In genomic region chr3:178518660-178519396, GRCh38 we compare ENCODE assay signal across 10 cellular contexts. TPM values are rescaled to one million over a fixed set of nuclear protein-coding genes. Genes with fewer than 3 reads are reported as not detected.
DNase-seq lines count a peak whose midpoint lies in the region; ATAC-seq and TF ChIP-seq lines count a peak whose summit lies in the region.
"Had no signal": no experiment of that assay in that cellular context is flagged by ENCODE, and none has a peak within 500 bp of the region (broad histone marks: within the 10 kb centered on the region; RNA-seq: fewer than 3 reads in every experiment).

No MANE protein-coding gene starts in this region.

- no peak for TF ChIP-seq CTCF in GM23338 (conservative IDR thresholded peaks at IDR 0.05; ENCODE audit: low read depth in 2 of 2)

- no peaks in the 10 kb centered on the region for H3K9me2 ChIP-seq in GM23338 (ENCODE audit: insufficient read depth)

- ATAC-seq in GM18861 (IDR thresholded peaks at IDR 0.05; ENCODE audit: unreplicated experiment): peak; percentile 82
- ATAC-seq in GM21723 (IDR thresholded peaks at IDR 0.05; ENCODE audit: unreplicated experiment): peak; percentile 83
- peak; percentile 78 for ATAC-seq in HG03442 (IDR thresholded peaks at IDR 0.05; ENCODE audit: unreplicated experiment)
- peak; percentile 17 for ATAC-seq in left ventricle myocardium superior
- ATAC-seq in GM23338: no peak
- no peak for ATAC-seq in aorta (ENCODE audit: low FRiP score)

- H3K27me3 ChIP-seq in GM23338 (ENCODE audit: insufficient read depth) (no peaks in the 10 kb centered on the region), aorta (ENCODE audit: control insufficient read depth in 1 of 2, insufficient read depth in 2 of 2, low read length in 1 of 2) (no peaks in the 10 kb centered on the region)

- no peaks in the 10 kb centered on the region for H3F3A ChIP-seq in GM23338 (replicated peaks; ENCODE audit: low read depth)

- no peaks in the 10 kb centered on the region for H3K4me1 ChIP-seq in GM23338 (ENCODE audit: insufficient read depth)
- H3K4me1 ChIP-seq in aorta (ENCODE audit: control insufficient read depth in 1 of 2, insufficient read depth in 2 of 2, low read length in 2 of 2): no peaks in the 10 kb centered on the region

- H3K79me2 ChIP-seq in GM23338 (replicated peaks; ENCODE audit: insufficient read depth): no peaks in the 10 kb centered on the region

- WGBS in aorta, 2 donors: 45 to 62% methylated on average over 6 of the region's 6 CpGs

- H3K27ac ChIP-seq in GM23338 (ENCODE audit: low read depth): no peak overlapping the region
- H3K27ac ChIP-seq in aorta (ENCODE audit: low read depth in 1 of 2, low read length in 2 of 2): no peak overlapping the region

- H3K36me3 Mint-ChIP-seq in GM23338 (ENCODE audit: low read depth): no peaks in the 10 kb centered on the region
- H3K36me3 Mint-ChIP-seq: activated CD4-positive, alpha-beta memory T cell treated with anti-CD3 and anti-CD28 coated beads for 36 hours had no signal

- no peak overlapping the region for H2AFZ ChIP-seq in GM23338

- no peaks in the 10 kb centered on the region for H3K36me3 ChIP-seq in GM23338 (ENCODE audit: insufficient read depth)
- H3K36me3 ChIP-seq in aorta (ENCODE audit: control insufficient read depth in 1 of 2, insufficient read depth in 2 of 2, low read length in 1 of 2): no peaks in the 10 kb centered on the region

- H3K9me3 Mint-ChIP-seq in GM23338: no peaks in the 10 kb centered on the region
- H3K9me3 Mint-ChIP-seq: activated CD4-positive, alpha-beta memory T cell treated with anti-CD3 and anti-CD28 coated beads for 36 hours had no signal

- DNase-seq in left ventricle myocardium superior (no peak), NCI-H146 (lab: John Stamatoyannopoulos, UW) (no peak), GM23338 (ENCODE audit: low spot score) (no peak), AML-193 (lab: John Stamatoyannopoulos, UW) (no peak), aorta (no peak)
- DNase-seq: activated CD4-positive, alpha-beta memory T cell treated with anti-CD3 and anti-CD28 coated beads for 36 hours; cerebellar nuclear complex had no signal

- intact Hi-C loops in left ventricle myocardium superior (cut with micrococcal nuclease) (no loop called here), aorta (cut with DNase I) (no loop called here)

- no peak overlapping the region for H3K27ac Mint-ChIP-seq in GM23338
- H3K27ac Mint-ChIP-seq: activated CD4-positive, alpha-beta memory T cell treated with anti-CD3 and anti-CD28 coated beads for 36 hours had no signal

- no peaks in the 10 kb centered on the region for H3K4me1 Mint-ChIP-seq in GM23338

- no peaks in the 10 kb centered on the region for H4K20me1 ChIP-seq in GM23338 (replicated peaks; ENCODE audit: insufficient read depth)

- H3K9me3 ChIP-seq in aorta (ENCODE audit: control insufficient read depth, low read length): no peaks in the 10 kb centered on the region

- H3K4me3 ChIP-seq in GM23338 (no peak overlapping the region), aorta (ENCODE audit: low read length in 2 of 2) (no peak overlapping the region)

- H3K4me2 ChIP-seq in GM23338: no peak overlapping the region

- H3K27me3 Mint-ChIP-seq in GM23338 (ENCODE audit: insufficient read depth, low read depth, poor library complexity): no peaks in the 10 kb centered on the region

- H3K4me3 Mint-ChIP-seq in GM23338: no peak overlapping the region
- H3K4me3 Mint-ChIP-seq: activated CD4-positive, alpha-beta memory T cell treated with anti-CD3 and anti-CD28 coated beads for 36 hours had no signal

TF ChIP-seq in GM23338, 12 proteins besides CTCF, POLR2A, EP300 and RAD21 (continues in another document):
- TF ChIP-seq POLR2AphosphoS5 (IDR thresholded peaks at IDR 0.05; ENCODE audit: low read depth) (no peak), EZH2 (IDR thresholded peaks at IDR 0.05; ENCODE audit: low read depth, unreplicated experiment) (no peak), EZH2phosphoT487 (IDR thresholded peaks at IDR 0.05; ENCODE audit: unreplicated experiment) (no peak), STAT1 (IDR thresholded peaks at IDR 0.05; ENCODE audit: unreplicated experiment) (no peak), JUNB (IDR thresholded peaks at IDR 0.05; ENCODE audit: unreplicated experiment) (no peak)
- TF ChIP-seq, protein P1, sequence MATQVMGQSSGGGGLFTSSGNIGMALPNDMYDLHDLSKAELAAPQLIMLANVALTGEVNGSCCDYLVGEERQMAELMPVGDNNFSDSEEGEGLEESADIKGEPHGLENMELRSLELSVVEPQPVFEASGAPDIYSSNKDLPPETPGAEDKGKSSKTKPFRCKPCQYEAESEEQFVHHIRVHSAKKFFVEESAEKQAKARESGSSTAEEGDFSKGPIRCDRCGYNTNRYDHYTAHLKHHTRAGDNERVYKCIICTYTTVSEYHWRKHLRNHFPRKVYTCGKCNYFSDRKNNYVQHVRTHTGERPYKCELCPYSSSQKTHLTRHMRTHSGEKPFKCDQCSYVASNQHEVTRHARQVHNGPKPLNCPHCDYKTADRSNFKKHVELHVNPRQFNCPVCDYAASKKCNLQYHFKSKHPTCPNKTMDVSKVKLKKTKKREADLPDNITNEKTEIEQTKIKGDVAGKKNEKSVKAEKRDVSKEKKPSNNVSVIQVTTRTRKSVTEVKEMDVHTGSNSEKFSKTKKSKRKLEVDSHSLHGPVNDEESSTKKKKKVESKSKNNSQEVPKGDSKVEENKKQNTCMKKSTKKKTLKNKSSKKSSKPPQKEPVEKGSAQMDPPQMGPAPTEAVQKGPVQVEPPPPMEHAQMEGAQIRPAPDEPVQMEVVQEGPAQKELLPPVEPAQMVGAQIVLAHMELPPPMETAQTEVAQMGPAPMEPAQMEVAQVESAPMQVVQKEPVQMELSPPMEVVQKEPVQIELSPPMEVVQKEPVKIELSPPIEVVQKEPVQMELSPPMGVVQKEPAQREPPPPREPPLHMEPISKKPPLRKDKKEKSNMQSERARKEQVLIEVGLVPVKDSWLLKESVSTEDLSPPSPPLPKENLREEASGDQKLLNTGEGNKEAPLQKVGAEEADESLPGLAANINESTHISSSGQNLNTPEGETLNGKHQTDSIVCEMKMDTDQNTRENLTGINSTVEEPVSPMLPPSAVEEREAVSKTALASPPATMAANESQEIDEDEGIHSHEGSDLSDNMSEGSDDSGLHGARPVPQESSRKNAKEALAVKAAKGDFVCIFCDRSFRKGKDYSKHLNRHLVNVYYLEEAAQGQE (IDR thresholded peaks at IDR 0.05; ENCODE audit: unreplicated experiment): no peak
- TF ChIP-seq, protein P2, sequence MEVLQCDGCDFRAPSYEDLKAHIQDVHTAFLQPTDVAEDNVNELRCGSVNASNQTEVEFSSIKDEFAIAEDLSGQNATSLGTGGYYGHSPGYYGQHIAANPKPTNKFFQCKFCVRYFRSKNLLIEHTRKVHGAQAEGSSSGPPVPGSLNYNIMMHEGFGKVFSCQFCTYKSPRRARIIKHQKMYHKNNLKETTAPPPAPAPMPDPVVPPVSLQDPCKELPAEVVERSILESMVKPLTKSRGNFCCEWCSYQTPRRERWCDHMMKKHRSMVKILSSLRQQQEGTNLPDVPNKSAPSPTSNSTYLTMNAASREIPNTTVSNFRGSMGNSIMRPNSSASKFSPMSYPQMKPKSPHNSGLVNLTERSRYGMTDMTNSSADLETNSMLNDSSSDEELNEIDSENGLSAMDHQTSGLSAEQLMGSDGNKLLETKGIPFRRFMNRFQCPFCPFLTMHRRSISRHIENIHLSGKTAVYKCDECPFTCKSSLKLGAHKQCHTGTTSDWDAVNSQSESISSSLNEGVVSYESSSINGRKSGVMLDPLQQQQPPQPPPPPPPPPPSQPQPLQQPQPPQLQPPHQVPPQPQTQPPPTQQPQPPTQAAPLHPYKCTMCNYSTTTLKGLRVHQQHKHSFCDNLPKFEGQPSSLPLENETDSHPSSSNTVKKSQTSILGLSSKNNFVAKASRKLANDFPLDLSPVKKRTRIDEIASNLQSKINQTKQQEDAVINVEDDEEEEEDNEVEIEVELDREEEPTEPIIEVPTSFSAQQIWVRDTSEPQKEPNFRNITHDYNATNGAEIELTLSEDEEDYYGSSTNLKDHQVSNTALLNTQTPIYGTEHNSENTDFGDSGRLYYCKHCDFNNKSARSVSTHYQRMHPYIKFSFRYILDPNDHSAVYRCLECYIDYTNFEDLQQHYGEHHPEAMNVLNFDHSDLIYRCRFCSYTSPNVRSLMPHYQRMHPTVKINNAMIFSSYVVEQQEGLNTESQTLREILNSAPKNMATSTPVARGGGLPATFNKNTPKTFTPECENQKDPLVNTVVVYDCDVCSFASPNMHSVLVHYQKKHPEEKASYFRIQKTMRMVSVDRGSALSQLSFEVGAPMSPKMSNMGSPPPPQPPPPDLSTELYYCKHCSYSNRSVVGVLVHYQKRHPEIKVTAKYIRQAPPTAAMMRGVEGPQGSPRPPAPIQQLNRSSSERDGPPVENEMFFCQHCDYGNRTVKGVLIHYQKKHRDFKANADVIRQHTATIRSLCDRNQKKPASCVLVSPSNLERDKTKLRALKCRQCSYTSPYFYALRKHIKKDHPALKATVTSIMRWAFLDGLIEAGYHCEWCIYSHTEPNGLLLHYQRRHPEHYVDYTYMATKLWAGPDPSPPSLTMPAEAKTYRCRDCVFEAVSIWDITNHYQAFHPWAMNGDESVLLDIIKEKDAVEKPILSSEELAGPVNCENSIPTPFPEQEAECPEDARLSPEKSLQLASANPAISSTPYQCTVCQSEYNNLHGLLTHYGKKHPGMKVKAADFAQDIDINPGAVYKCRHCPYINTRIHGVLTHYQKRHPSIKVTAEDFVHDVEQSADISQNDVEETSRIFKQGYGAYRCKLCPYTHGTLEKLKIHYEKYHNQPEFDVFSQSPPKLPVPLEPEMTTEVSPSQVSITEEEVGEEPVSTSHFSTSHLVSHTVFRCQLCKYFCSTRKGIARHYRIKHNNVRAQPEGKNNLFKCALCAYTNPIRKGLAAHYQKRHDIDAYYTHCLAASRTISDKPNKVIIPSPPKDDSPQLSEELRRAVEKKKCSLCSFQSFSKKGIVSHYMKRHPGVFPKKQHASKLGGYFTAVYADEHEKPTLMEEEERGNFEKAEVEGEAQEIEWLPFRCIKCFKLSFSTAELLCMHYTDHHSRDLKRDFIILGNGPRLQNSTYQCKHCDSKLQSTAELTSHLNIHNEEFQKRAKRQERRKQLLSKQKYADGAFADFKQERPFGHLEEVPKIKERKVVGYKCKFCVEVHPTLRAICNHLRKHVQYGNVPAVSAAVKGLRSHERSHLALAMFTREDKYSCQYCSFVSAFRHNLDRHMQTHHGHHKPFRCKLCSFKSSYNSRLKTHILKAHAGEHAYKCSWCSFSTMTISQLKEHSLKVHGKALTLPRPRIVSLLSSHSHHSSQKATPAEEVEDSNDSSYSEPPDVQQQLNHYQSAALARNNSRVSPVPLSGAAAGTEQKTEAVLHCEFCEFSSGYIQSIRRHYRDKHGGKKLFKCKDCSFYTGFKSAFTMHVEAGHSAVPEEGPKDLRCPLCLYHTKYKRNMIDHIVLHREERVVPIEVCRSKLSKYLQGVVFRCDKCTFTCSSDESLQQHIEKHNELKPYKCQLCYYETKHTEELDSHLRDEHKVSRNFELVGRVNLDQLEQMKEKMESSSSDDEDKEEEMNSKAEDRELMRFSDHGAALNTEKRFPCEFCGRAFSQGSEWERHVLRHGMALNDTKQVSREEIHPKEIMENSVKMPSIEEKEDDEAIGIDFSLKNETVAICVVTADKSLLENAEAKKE (CRISPR knock-in tag; IDR thresholded peaks at IDR 0.05): no peak

RNA-seq across cellular contexts. Expression of gene KCNMB2, which starts 17.4 kb away (rescaled TPM):
- total RNA-seq in left ventricle myocardium superior: 2.7 TPM
- total RNA-seq in GM23338 (2014; rRNA removed; shearing (Covaris generic)): not detected in 2 replicates
- polyA plus RNA-seq in GM23338 (2016; fragmentation: Nextera tagmentation; extraction: Ambion mirVana): 0.28 and 0.53 TPM in 2 replicates
- not detected for total RNA-seq in aorta
- not detected for polyA plus RNA-seq in aorta
- total RNA-seq: activated CD4-positive, alpha-beta memory T cell treated with anti-CD3 and anti-CD28 coated beads for 36 hours had no signal

Comparison
In these comparisons a context has a peak if more than half of its experiments do, and no peak if none do; other contexts are left out.
1. ATAC-seq: peak in GM18861 (single experiment), GM21723 (single experiment), HG03442 (single experiment) and left ventricle myocardium superior (single experiment); none in GM23338 (single experiment) and aorta (single experiment).